Comparison of ENCODE assay signal across 10 cellular contexts in the genomic region with DNA sequence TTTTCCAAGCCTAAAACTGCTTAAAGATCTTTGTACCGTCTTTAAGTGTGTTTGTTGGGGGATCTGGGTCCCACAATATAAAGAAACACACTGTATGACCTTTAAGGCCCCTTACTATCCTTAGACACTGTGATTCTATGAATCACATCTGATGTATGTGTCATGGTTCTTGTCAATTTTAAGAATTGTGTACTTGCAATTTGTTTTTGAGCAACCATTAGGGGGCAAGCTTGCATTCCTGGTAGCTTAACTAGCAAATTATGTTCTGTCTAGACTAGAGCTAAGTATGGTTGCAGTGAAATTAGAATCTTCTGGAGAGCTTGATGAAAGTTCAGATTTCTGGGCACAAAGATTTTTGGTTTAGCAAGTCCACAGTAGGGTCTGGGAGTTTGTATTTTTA.
DNase-seq lines count a peak whose midpoint lies in the region; ATAC-seq and TF ChIP-seq lines count a peak whose summit lies in the region.
"Had no signal": no experiment of that assay in that cellular context is flagged by ENCODE, and none has a peak within 500 bp of the region (broad histone marks: within the 10 kb centered on the region; RNA-seq: fewer than 3 reads in every experiment).

No MANE protein-coding gene starts in this region.

- H3K9ac ChIP-seq in colonic mucosa (ENCODE audit: low read depth in 2 of 2, low read length in 2 of 2) (no peak overlapping the region), neural progenitor cell (no peak overlapping the region)

- H3K4me1 ChIP-seq in colonic mucosa (no peaks in the 10 kb centered on the region), neural progenitor cell (peaks cover 6% of the 10 kb centered on the region)

- H3K36me3 Mint-ChIP-seq in activated T-cell treated with anti-CD3 and anti-CD28 coated beads, Interleukin-2, amount 50 U/mL, for 72 hours (ENCODE audit: insufficient read depth in 2 of 2), result no peaks in the 10 kb centered on the region
- H3K36me3 Mint-ChIP-seq in activated T-cell treated with anti-CD3 and anti-CD28 coated beads, Interleukin-2, amount 50 U/mL, for 24 hours (ENCODE audit: low read depth), result no peaks in the 10 kb centered on the region
- no peaks in the 10 kb centered on the region for H3K36me3 Mint-ChIP-seq in neural progenitor cell
- H3K36me3 Mint-ChIP-seq: stimulated activated naive B cell treated with anti-CD40 and anti-IgM and Interleukin-4, amounts not matched to agents 10 μg/mL and 1 μg/mL and 100 μg/mL, for 72 hours had no signal

- ATAC-seq in activated T-cell treated with anti-CD3 and anti-CD28 coated beads, Interleukin-2, amount 50 U/mL, for 72 hours (replicated peaks in 1 of 2), result peak; percentile 74 to 75
- ATAC-seq in HG02678 (IDR thresholded peaks at IDR 0.05; ENCODE audit: unreplicated experiment) (peak; percentile 67), HG02571 (IDR thresholded peaks at IDR 0.05; ENCODE audit: unreplicated experiment) (no peak)

- no peaks in the 10 kb centered on the region for H3K27me3 ChIP-seq in colonic mucosa
- no peaks in the 10 kb centered on the region for H3K27me3 ChIP-seq in neural progenitor cell

- TF ChIP-seq CTCF in colonic mucosa (IDR thresholded peaks at IDR 0.05) (peak; percentile 17), neural progenitor cell (IDR thresholded peaks at IDR 0.05) (peak; percentile 59)

- peaks cover 8% of the 10 kb centered on the region for H3K27me3 Mint-ChIP-seq in activated T-cell treated with anti-CD3 and anti-CD28 coated beads, Interleukin-2, amount 50 U/mL, for 72 hours (ENCODE audit: low read depth)
- peaks cover 8% of the 10 kb centered on the region for H3K27me3 Mint-ChIP-seq in activated T-cell treated with anti-CD3 and anti-CD28 coated beads, Interleukin-2, amount 50 U/mL, for 24 hours
- H3K27me3 Mint-ChIP-seq in neural progenitor cell (ENCODE audit: insufficient read depth, low read depth), result no peaks in the 10 kb centered on the region
- H3K27me3 Mint-ChIP-seq: dendritic cell treated with granulocyte-macrophage colony-stimulating factor and Interleukin-4, amounts not matched to agents 40 ng/mL and 50 ng/mL, for 4 days; stimulated activated naive B cell treated with anti-CD40 and anti-IgM and Interleukin-4, amounts not matched to agents 10 μg/mL and 1 μg/mL and 100 μg/mL, for 72 hours had no signal

- H3K4me2 ChIP-seq in neural progenitor cell, result no peak overlapping the region

- H3K9me3 ChIP-seq in colonic mucosa (no peaks in the 10 kb centered on the region), neural progenitor cell (ENCODE audit: low read depth) (no peaks in the 10 kb centered on the region)

- no peaks in the 10 kb centered on the region for H3K36me3 ChIP-seq in colonic mucosa
- H3K36me3 ChIP-seq in neural progenitor cell, result no peaks in the 10 kb centered on the region

- H3K4me1 Mint-ChIP-seq in activated T-cell treated with anti-CD3 and anti-CD28 coated beads, Interleukin-2, amount 50 U/mL, for 72 hours (ENCODE audit: low read depth), result no peaks in the 10 kb centered on the region
- H3K4me1 Mint-ChIP-seq in activated T-cell treated with anti-CD3 and anti-CD28 coated beads, Interleukin-2, amount 50 U/mL, for 24 hours (ENCODE audit: low read depth), result no peaks in the 10 kb centered on the region
- H3K4me1 Mint-ChIP-seq in neural progenitor cell, result peaks cover 5% of the 10 kb centered on the region
- H3K4me1 Mint-ChIP-seq: stimulated activated naive B cell treated with anti-CD40 and anti-IgM and Interleukin-4, amounts not matched to agents 10 μg/mL and 1 μg/mL and 100 μg/mL, for 72 hours had no signal

- peaks cover 0 to 2% of the 10 kb centered on the region in 2 donors for H3K9me3 Mint-ChIP-seq in activated T-cell treated with anti-CD3 and anti-CD28 coated beads, Interleukin-2, amount 50 U/mL, for 72 hours
- no peaks in the 10 kb centered on the region for H3K9me3 Mint-ChIP-seq in activated T-cell treated with anti-CD3 and anti-CD28 coated beads, Interleukin-2, amount 50 U/mL, for 24 hours
- H3K9me3 Mint-ChIP-seq in neural progenitor cell, result no peaks in the 10 kb centered on the region
- H3K9me3 Mint-ChIP-seq: dendritic cell treated with granulocyte-macrophage colony-stimulating factor and Interleukin-4, amounts not matched to agents 40 ng/mL and 50 ng/mL, for 4 days; stimulated activated naive B cell treated with anti-CD40 and anti-IgM and Interleukin-4, amounts not matched to agents 10 μg/mL and 1 μg/mL and 100 μg/mL, for 72 hours had no signal

- H2AFZ ChIP-seq in neural progenitor cell (replicated peaks), result no peak overlapping the region

- H3K27ac ChIP-seq in colonic mucosa (no peak overlapping the region), neural progenitor cell (no peak overlapping the region)

- H3F3A ChIP-seq in neural progenitor cell (ENCODE audit: low read depth), result no peaks in the 10 kb centered on the region

- H3K27ac Mint-ChIP-seq in activated T-cell treated with anti-CD3 and anti-CD28 coated beads, Interleukin-2, amount 50 U/mL, for 72 hours, result no peak overlapping the region
- H3K27ac Mint-ChIP-seq in activated T-cell treated with anti-CD3 and anti-CD28 coated beads, Interleukin-2, amount 50 U/mL, for 24 hours, result no peak overlapping the region
- H3K27ac Mint-ChIP-seq in neural progenitor cell, result no peak overlapping the region
- H3K27ac Mint-ChIP-seq: dendritic cell treated with granulocyte-macrophage colony-stimulating factor and Interleukin-4, amounts not matched to agents 40 ng/mL and 50 ng/mL, for 4 days; stimulated activated naive B cell treated with anti-CD40 and anti-IgM and Interleukin-4, amounts not matched to agents 10 μg/mL and 1 μg/mL and 100 μg/mL, for 72 hours had no signal

- intact Hi-C loops in colonic mucosa (cut with DNase I), result no loop called here

- no peaks in the 10 kb centered on the region for H4K20me1 ChIP-seq in neural progenitor cell (ENCODE audit: low read depth)

- no peaks in the 10 kb centered on the region for H3K79me2 ChIP-seq in neural progenitor cell (ENCODE audit: low read depth)

- no peak for DNase-seq in activated T-cell treated with anti-CD3 and anti-CD28 coated beads, Interleukin-2, amount 50 U/mL, for 72 hours
- DNase-seq in activated T-cell treated with anti-CD3 and anti-CD28 coated beads, Interleukin-2, amount 50 U/mL, for 24 hours, result no peak
- peak; percentile 13 for DNase-seq in NCI-H82 treated with DMSO at 0.1 percent for 48 hours (lab: John Stamatoyannopoulos, UW; ENCODE audit: unreplicated experiment)
- no peak for DNase-seq in colonic mucosa
- DNase-seq in neural progenitor cell (ENCODE audit: low spot score), result peak; percentile 27
- no peak for DNase-seq in activated CD4-positive, alpha-beta T cell treated with anti-CD3 and anti-CD28 coated beads for 4 hours
- DNase-seq: stimulated activated naive B cell treated with anti-CD40 and anti-IgM and Interleukin-4, amounts not matched to agents 10 μg/mL and 1 μg/mL and 100 μg/mL, for 72 hours had no signal

- no peak overlapping the region for H3K4me3 ChIP-seq in colonic mucosa
- H3K4me3 ChIP-seq in neural progenitor cell, result no peak overlapping the region

- no peak overlapping the region for H3K4me3 Mint-ChIP-seq in activated T-cell treated with anti-CD3 and anti-CD28 coated beads, Interleukin-2, amount 50 U/mL, for 72 hours
- no peak overlapping the region for H3K4me3 Mint-ChIP-seq in activated T-cell treated with anti-CD3 and anti-CD28 coated beads, Interleukin-2, amount 50 U/mL, for 24 hours
- H3K4me3 Mint-ChIP-seq in neural progenitor cell, result no peak overlapping the region
- H3K4me3 Mint-ChIP-seq: dendritic cell treated with granulocyte-macrophage colony-stimulating factor and Interleukin-4, amounts not matched to agents 40 ng/mL and 50 ng/mL, for 4 days; stimulated activated naive B cell treated with anti-CD40 and anti-IgM and Interleukin-4, amounts not matched to agents 10 μg/mL and 1 μg/mL and 100 μg/mL, for 72 hours had no signal

Comparison
In these comparisons a context has a peak if more than half of its experiments do, and no peak if none do; other contexts are left out.
1. DNase-seq: peak in NCI-H82 treated with DMSO at 0.1 percent for 48 hours (single experiment) and neural progenitor cell (single experiment); none in activated T-cell treated with anti-CD3 and anti-CD28 coated beads, Interleukin-2, amount 50 U/mL, for 72 hours (0 of 2), activated T-cell treated with anti-CD3 and anti-CD28 coated beads, Interleukin-2, amount 50 U/mL, for 24 hours (single experiment), colonic mucosa (single experiment) and activated CD4-positive, alpha-beta T cell treated with anti-CD3 and anti-CD28 coated beads for 4 hours (0 of 2).